8 cellular contexts compared by ENCODE assay signal in genomic region chr4:107736924-107737448, GRCh38. TPM values are rescaled to one million over a fixed set of nuclear protein-coding genes. Genes with fewer than 3 reads are reported as not detected.
DNase-seq lines count a peak whose midpoint lies in the region; ATAC-seq and TF ChIP-seq lines count a peak whose summit lies in the region.

No MANE protein-coding gene starts in this region.

- no peaks in the 10 kb centered on the region for H3K36me3 ChIP-seq in HEK293 (ENCODE audit: control insufficient read depth in 2 of 2, insufficient read depth in 1 of 2, low read length in 2 of 2)
- H3K36me3 ChIP-seq in MM.1S (replicated peaks; ENCODE audit: insufficient read depth, low read length): no peaks in the 10 kb centered on the region
- H3K36me3 ChIP-seq in lung (ENCODE audit: control insufficient read depth in 2 of 2, insufficient read depth in 2 of 2, low read length in 2 of 2): no peaks in the 10 kb centered on the region
- H3K36me3 ChIP-seq in thyroid gland: no peaks in the 10 kb centered on the region

- H3K4me3 ChIP-seq in HEK293 (ENCODE audit: low read depth, low read length): no peak overlapping the region
- no peak overlapping the region for H3K4me3 ChIP-seq in MM.1S (ENCODE audit: low read length)
- H3K4me3 ChIP-seq in lung: no peak overlapping the region
- H3K4me3 ChIP-seq in thyroid gland (replicated peaks in 1 of 3): no peak overlapping the region

- TF ChIP-seq CTCF in HEK293 (tag by site-specific recombination; IDR thresholded peaks at IDR 0.05) (no peak), MM.1S (IDR thresholded peaks at IDR 0.05; ENCODE audit: low read length) (peak; percentile 90), lung (IDR thresholded peaks at IDR 0.05; ENCODE audit: control extremely low read depth, extremely low read depth) (peak; percentile 38), thyroid gland (IDR thresholded peaks at IDR 0.05) (peak; percentile 39 to 85 (median 64))

- POLR2A ChIA-PET in HEK293 (lab: Yijun Ruan, JAX): no interaction called here

- peak; percentile 77 for ATAC-seq in Right ventricle myocardium superior (ENCODE audit: poor library complexity)
- ATAC-seq in lung (ENCODE audit: insufficient read depth, low FRiP score): no peak

- no peak overlapping the region for H3K27ac ChIP-seq in HEK293 (ENCODE audit: extremely low read depth, low read depth, low read length)
- H3K27ac ChIP-seq in MM.1S (ENCODE audit: low read length): no peak overlapping the region
- H3K27ac ChIP-seq in lung (ENCODE audit: low read depth in 1 of 2, low read length in 1 of 2): no peak overlapping the region
- H3K27ac ChIP-seq in thyroid gland: no peak overlapping the region

- no peak overlapping the region for H3K9ac ChIP-seq in MM.1S (ENCODE audit: low read length)

- intact Hi-C loops in Right ventricle myocardium superior (cut with DNase I) (loop anchor here (10.0 kb wide), 1 partner anchor 82 kb away; no protein-coding TSS in a partner anchor), cardiac septum (cut with DNase I) (no loop called here), thyroid gland (cut with DNase I) (no loop called here)

- peaks cover 14% of the 10 kb centered on the region for H3F3A ChIP-seq in MM.1S (ENCODE audit: insufficient read depth, low read length)

- DNase-seq in Right ventricle myocardium superior (no peak), cardiac septum (ENCODE audit: low spot score) (no peak), MM.1S (peak; percentile 37), UCSD-AML1 (lab: John Stamatoyannopoulos, UW; ENCODE audit: unreplicated experiment) (peak; percentile 27), cerebellar cortex (ENCODE audit: low spot score) (peak; percentile 61), lung (ENCODE audit: low spot score) (no peak), thyroid gland (peak; percentile 10 to 16)

- H3K4me1 ChIP-seq in HEK293 (ENCODE audit: control insufficient read depth, insufficient read depth, low read length) (0 out of 2 replicates have a peak, but pooled peaks cover 3% of the 10 kb centered on the region), MM.1S (ENCODE audit: low read length) (peaks cover 35% of the 10 kb centered on the region), lung (ENCODE audit: control insufficient read depth in 2 of 2, insufficient read depth in 2 of 2, low read length in 2 of 2) (no peaks in the 10 kb centered on the region), thyroid gland (peaks cover 0 to 3% of the 10 kb centered on the region in 2 donors)

- H3K4me2 ChIP-seq in MM.1S (ENCODE audit: low read depth, low read length): peak overlapping the region; percentile 27; the same call in 1 of the 2 replicates

- no peaks in the 10 kb centered on the region for H3K79me2 ChIP-seq in MM.1S (ENCODE audit: low read length)

- no peak overlapping the region for H2AFZ ChIP-seq in MM.1S (ENCODE audit: low read length)

- no peaks in the 10 kb centered on the region for H3K9me3 ChIP-seq in HEK293 (ENCODE audit: control insufficient read depth, insufficient read depth, low read depth, low read length)
- no peaks in the 10 kb centered on the region for H3K9me3 ChIP-seq in MM.1S (replicated peaks; ENCODE audit: insufficient read depth, low read length)
- H3K9me3 ChIP-seq in lung (ENCODE audit: control insufficient read depth in 2 of 2, insufficient read depth in 1 of 2, low read length in 1 of 2): no peaks in the 10 kb centered on the region
- no peaks in the 10 kb centered on the region for H3K9me3 ChIP-seq in thyroid gland

- no peaks in the 10 kb centered on the region for H4K20me1 ChIP-seq in MM.1S (ENCODE audit: insufficient read depth, low read length)

- H3K27me3 ChIP-seq in MM.1S (replicated peaks; ENCODE audit: insufficient read depth, low read length) (no peaks in the 10 kb centered on the region), lung (ENCODE audit: control insufficient read depth, insufficient read depth) (no peaks in the 10 kb centered on the region), thyroid gland (no peaks in the 10 kb centered on the region)

- no peaks in the 10 kb centered on the region for H3K9me2 ChIP-seq in MM.1S (replicated peaks; ENCODE audit: insufficient read depth, low read length)

- CTCF ChIA-PET in HEK293 (lab: Yijun Ruan, JAX): interaction anchor here (0.6 to 3.1 kb wide), 15 partner anchors 9 to 846 kb away, joined by 3 to 20 read pairs (median 4); partner anchors contain the start of genes DKK2 and PAPSS1

- no peak for TF ChIP-seq POLR2A in thyroid gland (IDR thresholded peaks at IDR 0.05)

- 68% methylated on average over 7 of the region's 7 CpGs for WGBS in lung, 2 donors
- 72 to 76% methylated on average over 6 to 7 of the region's 7 CpGs for WGBS in thyroid gland, 2 donors

TF ChIP-seq in HEK293, 187 proteins besides CTCF, POLR2A, EP300 and RAD21:
- TF ChIP-seq ZNF654 (tag by site-specific recombination; IDR thresholded peaks at IDR 0.05; ENCODE audit: low read depth): peak; percentile 83
- no peak for TF ChIP-seq ZNF148 (tag by site-specific recombination; IDR thresholded peaks at IDR 0.05; ENCODE audit: borderline replicate concordance)
- no peak for TF ChIP-seq ZNF302 (tag by site-specific recombination; IDR thresholded peaks at IDR 0.05; ENCODE audit: low read depth)
- no peak for TF ChIP-seq ZNF112 (tag by site-specific recombination; IDR thresholded peaks at IDR 0.05)

RNA-seq across cellular contexts. Expression of gene PAPSS1, which starts 17.0 kb away (rescaled TPM):
- total RNA-seq in Right ventricle myocardium superior (7.8 TPM), cardiac septum (13.8 TPM), lung (10 to 100 TPM; 50.7 to 71.7 TPM), thyroid gland (10 to 100 TPM; 22.7 to 35.3 (median 29.6) TPM)
- 10 to 100 TPM; 39.5 to 59.9 TPM for polyA plus RNA-seq in lung

Comparison
In these comparisons a context has a peak if more than half of its experiments do, and no peak if none do; other contexts are left out.
1. DNase-seq: peak in MM.1S (single experiment), UCSD-AML1 (single experiment), cerebellar cortex (single experiment) and thyroid gland (2 of 2); none in Right ventricle myocardium superior (single experiment), cardiac septum (single experiment) and lung (single experiment).